In genomic region chr20:63854766-63855362, GRCh38 we compare ENCODE assay signal across 10 cellular contexts. TPM values are rescaled to one million over a fixed set of nuclear protein-coding genes. Genes with fewer than 3 reads are reported as not detected.
DNase-seq lines count a peak whose midpoint lies in the region; ATAC-seq and TF ChIP-seq lines count a peak whose summit lies in the region.
"Had no signal": no experiment of that assay in that cellular context is flagged by ENCODE, and none has a peak within 500 bp of the region (broad histone marks: within the 10 kb centered on the region; RNA-seq: fewer than 3 reads in every experiment).

No MANE protein-coding gene starts in this region.

- peak; percentile 82 for DNase-seq in RWPE2 (ENCODE audit: low spot score)
- DNase-seq in glutamatergic neuron: peak; percentile 68
- no peak for DNase-seq in omental fat pad (ENCODE audit: low spot score)
- no peak for DNase-seq in HCEC 1CT
- DNase-seq in UCSD-AML1 (lab: John Stamatoyannopoulos, UW; ENCODE audit: unreplicated experiment): no peak

- no peaks in the 10 kb centered on the region for H3K79me2 ChIP-seq in ACC112 (ENCODE audit: control insufficient read depth, insufficient read depth, low read length, unreplicated experiment)

- H3K4me1 ChIP-seq in ACC112 (ENCODE audit: control insufficient read depth, insufficient read depth, low read length, unreplicated experiment) (peaks cover 33% of the 10 kb centered on the region), RWPE2 (ENCODE audit: insufficient read depth, poor library complexity, severe bottlenecking) (no peaks in the 10 kb centered on the region)

- H3K27me3 ChIP-seq in ACC112 (ENCODE audit: insufficient read depth, low read length): peaks cover 15% of the 10 kb centered on the region
- peaks cover 38% of the 10 kb centered on the region for H3K27me3 ChIP-seq in RWPE2 (ENCODE audit: insufficient read depth, poor library complexity, severe bottlenecking)

- H3K9me3 ChIP-seq in RWPE2 (ENCODE audit: severe bottlenecking): no peaks in the 10 kb centered on the region

- H3K27ac ChIP-seq in ACC112 (ENCODE audit: low read depth, low read length) (no peak overlapping the region), RWPE2 (ENCODE audit: poor library complexity, severe bottlenecking) (no peak overlapping the region)
- H3K27ac ChIP-seq: epithelial cell of prostate had no signal

- H3K36me3 ChIP-seq in ACC112 (ENCODE audit: insufficient read depth, low read length) (no peaks in the 10 kb centered on the region), RWPE2 (ENCODE audit: low read depth) (no peaks in the 10 kb centered on the region)

- no peaks in the 10 kb centered on the region for H3K27me3 Mint-ChIP-seq in glutamatergic neuron (ENCODE audit: unreplicated experiment)

- no peak overlapping the region for H3K27ac Mint-ChIP-seq in glutamatergic neuron (ENCODE audit: unreplicated experiment)

- peaks cover 13% of the 10 kb centered on the region for H3K4me1 Mint-ChIP-seq in glutamatergic neuron (ENCODE audit: low read depth, unreplicated experiment)

- H3K9me3 Mint-ChIP-seq in glutamatergic neuron (ENCODE audit: unreplicated experiment): peaks cover 5% of the 10 kb centered on the region

- peak overlapping the region; percentile 61 for H3K4me3 ChIP-seq in ACC112 (ENCODE audit: low read depth, low read length)
- H3K4me3 ChIP-seq in RWPE2 (ENCODE audit: severe bottlenecking): no peak overlapping the region

- H3K4me3 Mint-ChIP-seq in glutamatergic neuron (ENCODE audit: unreplicated experiment): no peak overlapping the region

- ATAC-seq in RWPE2 (ENCODE audit: low read depth) (peak; percentile 3; the same call in 2 of the 3 replicates), omental fat pad (ENCODE audit: low FRiP score) (peak; percentile 21), GM19463 (IDR thresholded peaks at IDR 0.05; ENCODE audit: unreplicated experiment) (no peak), GM21447 (IDR thresholded peaks at IDR 0.05; ENCODE audit: unreplicated experiment) (no peak)

- no peak for TF ChIP-seq CTCF in RWPE2 (IDR thresholded peaks at IDR 0.05; ENCODE audit: poor library complexity, severe bottlenecking)
- no peak for TF ChIP-seq CTCF in glutamatergic neuron (IDR thresholded peaks at IDR 0.05; ENCODE audit: partially characterized antibody, unreplicated experiment)
- no peak for TF ChIP-seq CTCF in omental fat pad (IDR thresholded peaks at IDR 0.05)

- no peak overlapping the region for H2AFZ ChIP-seq in ACC112 (ENCODE audit: low read length, unreplicated experiment)

- peaks cover 5% of the 10 kb centered on the region for H3K36me3 Mint-ChIP-seq in glutamatergic neuron (ENCODE audit: unreplicated experiment)

RNA-seq across cellular contexts. Expression of gene ABHD16B, which starts 6.4 kb away (rescaled TPM):
- total RNA-seq in glutamatergic neuron (ENCODE audit: unreplicated experiment) (not detected), omental fat pad (not detected)
- total RNA-seq: NCI-H460 had no signal

RNA-seq across cellular contexts. Expression of gene TPD52L2, which starts 10.2 kb away (rescaled TPM):
- 109 TPM for total RNA-seq in glutamatergic neuron (ENCODE audit: unreplicated experiment)
- total RNA-seq in omental fat pad: 100 to 1,000 TPM; 102 to 131 (median 113) TPM

RNA-seq across cellular contexts. Expression of gene ZBTB46, which starts 23.8 kb away (rescaled TPM):
- 94.4 TPM for total RNA-seq in glutamatergic neuron (ENCODE audit: unreplicated experiment)
- 10 to 100 TPM; 11.1 to 65.3 (median 17.8) TPM for total RNA-seq in omental fat pad

RNA-seq across cellular contexts. Expression of gene DNAJC5, which starts 40.1 kb away (rescaled TPM):
- total RNA-seq in glutamatergic neuron (ENCODE audit: unreplicated experiment) (57.9 TPM), omental fat pad (10 to 100 TPM; 29.9 to 56.3 (median 45.4) TPM)

Comparison
In these comparisons a context has a peak if more than half of its experiments do, and no peak if none do; other contexts are left out.
1. ATAC-seq: peak in RWPE2 (single experiment) and omental fat pad (single experiment); none in GM19463 (single experiment) and GM21447 (single experiment).
2. DNase-seq: peak in RWPE2 (single experiment) and glutamatergic neuron (single experiment); none in omental fat pad (single experiment), HCEC 1CT (single experiment) and UCSD-AML1 (single experiment).